Comparison of ENCODE assay signal across 1 cellular context in genomic region chr22:36852056-36852973, GRCh38.
TF ChIP-seq lines count a peak whose summit lies in the region.

No MANE protein-coding gene starts in this region.

TF ChIP-seq in GM12878, 131 proteins besides CTCF, POLR2A, EP300 and RAD21:
- no peak for TF ChIP-seq SUPT20H (IDR thresholded peaks at IDR 0.05; ENCODE audit: borderline replicate concordance, control insufficient read depth, low read depth, low read length)
- TF ChIP-seq ZBED1 (IDR thresholded peaks at IDR 0.05; ENCODE audit: borderline replicate concordance): no peak
- no peak for TF ChIP-seq TCF3 (IDR thresholded peaks at IDR 0.05; ENCODE audit: borderline replicate concordance, insufficient read depth, low read depth, low read length)
- TF ChIP-seq USF1 (IDR thresholded peaks at IDR 0.05; ENCODE audit: borderline replicate concordance, extremely low read length, insufficient read depth, low read depth, low read length): peak; percentile 53
